Comparison of ENCODE assay signal across 12 cellular contexts in the genomic region with DNA sequence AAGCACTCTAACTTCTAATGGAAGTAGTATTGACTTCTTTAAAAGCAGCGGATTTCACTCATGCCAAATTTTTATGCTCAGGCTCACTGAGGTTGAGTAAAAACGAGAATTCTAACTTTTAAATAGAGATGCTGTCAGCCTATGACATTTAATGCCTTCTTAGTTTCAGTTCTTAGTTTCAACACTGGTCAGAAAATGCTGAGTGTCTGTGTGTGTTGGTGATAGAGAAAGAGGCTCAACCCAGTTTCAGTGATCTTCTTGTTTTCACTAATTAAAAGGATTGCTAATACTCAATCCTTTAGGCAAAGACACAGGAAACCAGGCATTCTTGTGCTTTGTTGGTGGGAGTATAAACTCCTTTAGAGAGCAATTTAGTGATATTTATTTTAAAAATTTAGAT.
A peak's percentile ranks its signal among the peaks of the same experiment; 100 is the strongest.
DNase-seq lines count a peak whose midpoint lies in the region; ATAC-seq lines count a peak whose summit lies in the region.
"Had no signal": no experiment of that assay in that cellular context is flagged by ENCODE, and none has a peak within 500 bp of the region (broad histone marks: within the 10 kb centered on the region; RNA-seq: fewer than 3 reads in every experiment).

No MANE protein-coding gene starts in this region.

- H3K27me3 Mint-ChIP-seq in central memory CD8-positive, alpha-beta T cell = no peaks in the 10 kb centered on the region

- no peak overlapping the region for H3K4me3 Mint-ChIP-seq in central memory CD8-positive, alpha-beta T cell

- peaks cover 6% of the 10 kb centered on the region for H3K4me1 Mint-ChIP-seq in central memory CD8-positive, alpha-beta T cell

- peak; percentile 95 to 97 for ATAC-seq in activated CD4-positive, CD25-positive, alpha-beta regulatory T cell treated with anti-CD3 and anti-CD28 coated beads, Interleukin-2, amount 50 U/mL, for 24 hours
- ATAC-seq in GM21515 (IDR thresholded peaks at IDR 0.05; ENCODE audit: unreplicated experiment) (peak; percentile 97), HG03135 (IDR thresholded peaks at IDR 0.05; ENCODE audit: unreplicated experiment) (peak; percentile 94)
- no peak for ATAC-seq in central memory CD8-positive, alpha-beta T cell (replicated peaks; ENCODE audit: extremely low read depth, poor library complexity, severe bottlenecking)

- peak overlapping the region; percentile 4 for H3K27ac Mint-ChIP-seq in central memory CD8-positive, alpha-beta T cell (ENCODE audit: low read depth)

- DNase-seq in activated CD4-positive, CD25-positive, alpha-beta regulatory T cell (lab: John Stamatoyannopoulos, UW) = no peak
- DNase-seq in central memory CD8-positive, alpha-beta T cell (ENCODE audit: low spot score in 2 of 2) = no peak
- no peak for DNase-seq in NCI-H187 treated with DMSO at 0.1 percent for 48 hours (lab: John Stamatoyannopoulos, UW)
- DNase-seq in AG08395 (ENCODE audit: low spot score) = no peak
- no peak for DNase-seq in HuH-7.5 (ENCODE audit: low spot score)
- DNase-seq: activated naive CD4-positive, alpha-beta T cell treated with anti-CD3 and anti-CD28 coated beads, Interleukin-2, amount 50 U/mL, for 16 hours; GF-D8; NCI-H446; posterior cingulate gyrus had no signal

- H3K9me3 Mint-ChIP-seq in central memory CD8-positive, alpha-beta T cell = no peaks in the 10 kb centered on the region

- peaks cover 48% of the 10 kb centered on the region for H3K36me3 Mint-ChIP-seq in central memory CD8-positive, alpha-beta T cell (ENCODE audit: insufficient read depth)
